22 cellular contexts compared by ENCODE assay signal in genomic region chr4:113810906-113811305, GRCh38. TPM values are rescaled to one million over a fixed set of nuclear protein-coding genes. Genes with fewer than 3 reads are reported as not detected.
A peak's percentile ranks its signal among the peaks of the same experiment; 100 is the strongest.
DNase-seq lines count a peak whose midpoint lies in the region; ATAC-seq and TF ChIP-seq lines count a peak whose summit lies in the region.
"Had no signal": no experiment of that assay in that cellular context is flagged by ENCODE, and none has a peak within 500 bp of the region (broad histone marks: within the 10 kb centered on the region; RNA-seq: fewer than 3 reads in every experiment).

No MANE protein-coding gene starts in this region.

- no peaks in the 10 kb centered on the region for H3K36me3 ChIP-seq in breast epithelium

- CTCF ChIA-PET in MCF 10A (lab: Yijun Ruan, JAX): interaction anchor here (0.5 kb wide), 1 partner anchor 1705 kb away, joined by 3 read pairs; no protein-coding TSS in a partner anchor

- BruUV-seq in MCF 10A (replicated peaks; lab: Mats Ljungman, UMichigan): no TSS peak

- H3K9me3 Mint-ChIP-seq in MCF 10A (ENCODE audit: unreplicated experiment): no peaks in the 10 kb centered on the region
- H3K9me3 Mint-ChIP-seq: activated T-cell treated with anti-CD3 and anti-CD28 coated beads, Interleukin-2, amount 50 U/mL, for 4 hours; brain; CD4-positive, alpha-beta T cell; GM23338; nephron had no signal

- H3K4me1 Mint-ChIP-seq in MCF 10A (ENCODE audit: insufficient read depth, unreplicated experiment): peaks cover 8% of the 10 kb centered on the region
- H3K4me1 Mint-ChIP-seq: brain, GM23338, nephron had no signal

- no peak for TF ChIP-seq POLR2A in breast epithelium (IDR thresholded peaks at IDR 0.05)

- DNase-seq in MCF 10A (ENCODE audit: unreplicated experiment): peak; percentile 38
- DNase-seq in breast epithelium (ENCODE audit: low spot score in 2 of 2): no peak
- peak; percentile 69 for DNase-seq in amniotic epithelial cell (ENCODE audit: low read depth)
- peak; percentile 18 for DNase-seq in fibroblast of the conjunctiva (ENCODE audit: low read depth)
- no peak for DNase-seq in T-helper 1 cell
- no peak for DNase-seq in SW 1271 (lab: John Stamatoyannopoulos, UW)
- DNase-seq: activated CD4-positive, alpha-beta T cell treated with anti-CD3 and anti-CD28 coated beads, Interleukin-2, amount 50 U/mL, for 48 hours; activated naive CD4-positive, alpha-beta T cell treated with anti-CD3 and anti-CD28 coated beads, Interleukin-2, amount 50 U/mL, for 16 hours; activated T-cell treated with anti-CD3 and anti-CD28 coated beads, Interleukin-2, amount 50 U/mL, for 4 hours; CD4-positive, alpha-beta T cell; islet precursor cell; mesendoderm; NCI-H1048; NCI-H2081 treated with DMSO at 0.1 percent for 48 hours; NCI-H510A treated with DMSO at 0.1 percent for 48 hours; stimulated activated CD8-positive, alpha-beta memory T cell treated with anti-CD3 and anti-CD28 coated beads, Interleukin-4, amount 100 ng/mL, for 48 hours had no signal

- no peaks in the 10 kb centered on the region for H3K27me3 Mint-ChIP-seq in MCF 10A (ENCODE audit: insufficient read depth, unreplicated experiment)
- H3K27me3 Mint-ChIP-seq: brain; CD4-positive, alpha-beta T cell had no signal

- ATAC-seq in HG03139 (IDR thresholded peaks at IDR 0.05; ENCODE audit: unreplicated experiment): no peak
- ATAC-seq in GM21737 (IDR thresholded peaks at IDR 0.05; ENCODE audit: unreplicated experiment): no peak
- ATAC-seq: activated T-cell treated with anti-CD3 and anti-CD28 coated beads, Interleukin-2, amount 50 U/mL, for 4 hours; GM23338 had no signal

- H3K27ac Mint-ChIP-seq in MCF 10A (ENCODE audit: low read depth, unreplicated experiment): no peak overlapping the region
- H3K27ac Mint-ChIP-seq: brain; CD4-positive, alpha-beta T cell; GM23338; nephron had no signal

- H3K4me1 ChIP-seq in breast epithelium: no peaks in the 10 kb centered on the region

- POLR2A ChIA-PET in MCF 10A (lab: Yijun Ruan, JAX): interaction anchor here (0.7 kb wide), 1 partner anchor 21 kb away, joined by 3 read pairs; no protein-coding TSS in a partner anchor

- H3K4me3 ChIP-seq in breast epithelium: no peak overlapping the region
- H3K4me3 ChIP-seq: GM23338 had no signal

- no peak overlapping the region for H3K4me3 Mint-ChIP-seq in MCF 10A (ENCODE audit: unreplicated experiment)
- H3K4me3 Mint-ChIP-seq: activated T-cell treated with anti-CD3 and anti-CD28 coated beads, Interleukin-2, amount 50 U/mL, for 4 hours; brain; CD4-positive, alpha-beta T cell; GM23338; nephron had no signal

- H3K36me3 Mint-ChIP-seq in MCF 10A (ENCODE audit: insufficient read depth, unreplicated experiment): no peaks in the 10 kb centered on the region
- H3K36me3 Mint-ChIP-seq: brain had no signal

- no peaks in the 10 kb centered on the region for H3K9me3 ChIP-seq in breast epithelium

- no peaks in the 10 kb centered on the region for H3K27me3 ChIP-seq in breast epithelium

- no peak for TF ChIP-seq CTCF in MCF 10A (IDR thresholded peaks at IDR 0.05; ENCODE audit: unreplicated experiment)
- TF ChIP-seq CTCF in breast epithelium (IDR thresholded peaks at IDR 0.05): no peak

- intact Hi-C loops in MCF 10A (cut with micrococcal nuclease): loop anchor here (2.0 kb wide), 1 partner anchor 22 kb away; no protein-coding TSS in a partner anchor
- intact Hi-C loops in breast epithelium (cut with DNase I; ENCODE audit: low total_unique reads): no loop called here

- no peak overlapping the region for H3K27ac ChIP-seq in breast epithelium
- H3K27ac ChIP-seq: HL-60 had no signal

RNA-seq across cellular contexts. Expression of gene CAMK2D, which starts 49.4 kb away (rescaled TPM):
- 32.1 and 55.1 TPM in 2 replicates for total RNA-seq in MCF 10A (2022)
- total RNA-seq in breast epithelium: 10 to 100 TPM; 47.7 to 62.1 (median 57.7) TPM

Comparison
In these comparisons a context has a peak if more than half of its experiments do, and no peak if none do; other contexts are left out.
1. DNase-seq: peak in MCF 10A (single experiment), amniotic epithelial cell (single experiment) and fibroblast of the conjunctiva (single experiment); none in breast epithelium (0 of 2), T-helper 1 cell (0 of 5) and SW 1271 (0 of 2).